In genomic region chr5:114412509-114413171, GRCh38 we compare ENCODE assay signal across 13 cellular contexts. TPM values are rescaled to one million over a fixed set of nuclear protein-coding genes. Genes with fewer than 3 reads are reported as not detected.
DNase-seq lines count a peak whose midpoint lies in the region; TF ChIP-seq lines count a peak whose summit lies in the region.
"Had no signal": no experiment of that assay in that cellular context is flagged by ENCODE, and none has a peak within 500 bp of the region (broad histone marks: within the 10 kb centered on the region; RNA-seq: fewer than 3 reads in every experiment).

No MANE protein-coding gene starts in this region.

- H3K36me3 Mint-ChIP-seq in activated T-helper 2 cell treated with anti-CD3 and anti-CD28 coated beads, Interferon-gamma antibody, Interleukin-2, Interleukin-4, amounts not matched to agents 10 μg/mL and 5 μg/mL and 100 μg/mL, durations not matched to agents 14 hours and 24 hours and 36 hours (ENCODE audit: low read depth) = no peaks in the 10 kb centered on the region
- H3K36me3 Mint-ChIP-seq: activated naive CD4-positive, alpha-beta T cell treated with anti-CD3 and anti-CD28 coated beads, Interleukin-2, amount 10 ng/mL, durations not matched to agents 7 days and 5 days had no signal

- no peaks in the 10 kb centered on the region for H3K9me3 Mint-ChIP-seq in activated T-helper 2 cell treated with anti-CD3 and anti-CD28 coated beads, Interferon-gamma antibody, Interleukin-2, Interleukin-4, amounts not matched to agents 10 μg/mL and 5 μg/mL and 100 μg/mL, durations not matched to agents 14 hours and 24 hours and 36 hours
- H3K9me3 Mint-ChIP-seq: activated CD4-positive, alpha-beta T cell treated with anti-CD3 and anti-CD28 coated beads, Interleukin-2, amount 10 ng/mL, durations not matched to agents 7 days and 5 days; activated naive CD4-positive, alpha-beta T cell treated with anti-CD3 and anti-CD28 coated beads, Interleukin-2, amount 10 ng/mL, durations not matched to agents 7 days and 5 days; neural crest cell had no signal

- TF ChIP-seq CTCF in LNCaP clone FGC (IDR thresholded peaks at IDR 0.05; ENCODE audit: control insufficient read depth, extremely low read depth, insufficient read depth) (no peak), brain microvascular endothelial cell (IDR thresholded peaks at IDR 0.05; ENCODE audit: low read depth, low read length, missing control alignments) (no peak)

- H3K4me3 Mint-ChIP-seq in activated T-helper 2 cell treated with anti-CD3 and anti-CD28 coated beads, Interferon-gamma antibody, Interleukin-2, Interleukin-4, amounts not matched to agents 10 μg/mL and 5 μg/mL and 100 μg/mL, durations not matched to agents 14 hours and 24 hours and 36 hours (ENCODE audit: low read depth) = no peak overlapping the region
- H3K4me3 Mint-ChIP-seq: activated CD4-positive, alpha-beta T cell treated with anti-CD3 and anti-CD28 coated beads, Interleukin-2, amount 10 ng/mL, durations not matched to agents 7 days and 5 days; activated naive CD4-positive, alpha-beta T cell treated with anti-CD3 and anti-CD28 coated beads, Interleukin-2, amount 10 ng/mL, durations not matched to agents 7 days and 5 days; neural crest cell had no signal

- no peaks in the 10 kb centered on the region for H3K27me3 ChIP-seq in brain microvascular endothelial cell (replicated peaks)

- H3K27ac ChIP-seq in brain microvascular endothelial cell = no peak overlapping the region

- peak; percentile 3 for DNase-seq in GM04503 (ENCODE audit: low read depth)
- DNase-seq in LNCaP clone FGC (ENCODE audit: low read depth) = peak; percentile 38
- peak; percentile 93 for DNase-seq in amniotic epithelial cell (ENCODE audit: low read depth)
- DNase-seq in left kidney (ENCODE audit: low read depth, low spot score) = peak; percentile 7
- no peak for DNase-seq in DMS153 (lab: John Stamatoyannopoulos, UW)
- no peak for DNase-seq in brain microvascular endothelial cell
- no peak for DNase-seq in activated T-helper 2 cell treated with anti-CD3 and anti-CD28 coated beads, Interferon-gamma antibody, Interleukin-2, Interleukin-4, amounts not matched to agents 10 μg/mL and 5 μg/mL and 100 μg/mL, durations not matched to agents 14 hours and 24 hours and 36 hours (ENCODE audit: low spot score)
- DNase-seq in activated T-cell treated with anti-CD3 and anti-CD28 coated beads, Interleukin-2, amount 50 U/mL, for 1 hour = no peak
- DNase-seq: activated CD4-positive, alpha-beta T cell treated with anti-CD3 and anti-CD28 coated beads, Interleukin-2, amount 10 ng/mL, durations not matched to agents 7 days and 5 days; activated naive CD4-positive, alpha-beta T cell treated with anti-CD3 and anti-CD28 coated beads, Interleukin-2, amount 10 ng/mL, durations not matched to agents 7 days and 5 days; NCI-H1930; SK-N-SH had no signal

- H3K36me3 ChIP-seq in brain microvascular endothelial cell (replicated peaks) = no peaks in the 10 kb centered on the region

- no peaks in the 10 kb centered on the region for H3K4me1 Mint-ChIP-seq in activated T-helper 2 cell treated with anti-CD3 and anti-CD28 coated beads, Interferon-gamma antibody, Interleukin-2, Interleukin-4, amounts not matched to agents 10 μg/mL and 5 μg/mL and 100 μg/mL, durations not matched to agents 14 hours and 24 hours and 36 hours (ENCODE audit: low read depth)
- H3K4me1 Mint-ChIP-seq: activated CD4-positive, alpha-beta T cell treated with anti-CD3 and anti-CD28 coated beads, Interleukin-2, amount 10 ng/mL, durations not matched to agents 7 days and 5 days; activated naive CD4-positive, alpha-beta T cell treated with anti-CD3 and anti-CD28 coated beads, Interleukin-2, amount 10 ng/mL, durations not matched to agents 7 days and 5 days; neural crest cell had no signal

- in situ Hi-C loops in brain microvascular endothelial cell (cut with HindIII; ENCODE audit: low pct_ligation_motif_present, low sequenced_read_pairs) = no loop called here

- H3K27ac Mint-ChIP-seq in activated T-helper 2 cell treated with anti-CD3 and anti-CD28 coated beads, Interferon-gamma antibody, Interleukin-2, Interleukin-4, amounts not matched to agents 10 μg/mL and 5 μg/mL and 100 μg/mL, durations not matched to agents 14 hours and 24 hours and 36 hours = no peak overlapping the region
- H3K27ac Mint-ChIP-seq: activated CD4-positive, alpha-beta T cell treated with anti-CD3 and anti-CD28 coated beads, Interleukin-2, amount 10 ng/mL, durations not matched to agents 7 days and 5 days; activated naive CD4-positive, alpha-beta T cell treated with anti-CD3 and anti-CD28 coated beads, Interleukin-2, amount 10 ng/mL, durations not matched to agents 7 days and 5 days had no signal

- intact Hi-C loops in activated T-helper 2 cell treated with anti-CD3 and anti-CD28 coated beads, Interferon-gamma antibody, Interleukin-2, Interleukin-4, amounts not matched to agents 10 μg/mL and 5 μg/mL and 100 μg/mL, durations not matched to agents 14 hours and 24 hours and 36 hours (cut with micrococcal nuclease) = no loop called here

- H3K27me3 Mint-ChIP-seq in activated T-helper 2 cell treated with anti-CD3 and anti-CD28 coated beads, Interferon-gamma antibody, Interleukin-2, Interleukin-4, amounts not matched to agents 10 μg/mL and 5 μg/mL and 100 μg/mL, durations not matched to agents 14 hours and 24 hours and 36 hours (ENCODE audit: low read depth) = no peaks in the 10 kb centered on the region
- H3K27me3 Mint-ChIP-seq: activated CD4-positive, alpha-beta T cell treated with anti-CD3 and anti-CD28 coated beads, Interleukin-2, amount 10 ng/mL, durations not matched to agents 7 days and 5 days; activated naive CD4-positive, alpha-beta T cell treated with anti-CD3 and anti-CD28 coated beads, Interleukin-2, amount 10 ng/mL, durations not matched to agents 7 days and 5 days had no signal

- H3K4me3 ChIP-seq in LNCaP clone FGC (ENCODE audit: low read depth, low read length) (no peak overlapping the region), brain microvascular endothelial cell (ENCODE audit: low read depth, low read length) (no peak overlapping the region)

RNA-seq across cellular contexts. Expression of gene KCNN2, which starts 50.8 kb away (rescaled TPM):
- total RNA-seq in activated T-helper 2 cell treated with anti-CD3 and anti-CD28 coated beads, Interferon-gamma antibody, Interleukin-2, Interleukin-4, amounts not matched to agents 10 μg/mL and 5 μg/mL and 100 μg/mL, durations not matched to agents 14 hours and 24 hours and 36 hours = not detected in 2 replicates
- total RNA-seq: activated CD4-positive, alpha-beta T cell treated with anti-CD3 and anti-CD28 coated beads, Interleukin-2, amount 10 ng/mL, durations not matched to agents 7 days and 5 days had no signal

Comparison
In these comparisons a context has a peak if more than half of its experiments do, and no peak if none do; other contexts are left out.
1. DNase-seq: peak in GM04503 (single experiment), LNCaP clone FGC (single experiment), amniotic epithelial cell (single experiment) and left kidney (single experiment); none in DMS153 (single experiment), brain microvascular endothelial cell (single experiment), activated T-helper 2 cell treated with anti-CD3 and anti-CD28 coated beads, Interferon-gamma antibody, Interleukin-2, Interleukin-4, amounts not matched to agents 10 μg/mL and 5 μg/mL and 100 μg/mL, durations not matched to agents 14 hours and 24 hours and 36 hours (single experiment) and activated T-cell treated with anti-CD3 and anti-CD28 coated beads, Interleukin-2, amount 50 U/mL, for 1 hour (single experiment).